Comparison of ENCODE assay signal across 8 cellular contexts in genomic region chr13:80341771-80342271, GRCh38. TPM values are rescaled to one million over a fixed set of nuclear protein-coding genes. Genes with fewer than 3 reads are reported as not detected.
DNase-seq lines count a peak whose midpoint lies in the region; ATAC-seq and TF ChIP-seq lines count a peak whose summit lies in the region.

No MANE protein-coding gene starts in this region.

- intact Hi-C loops in esophagus muscularis mucosa (cut with DNase I), result loop anchor here (1.0 to 10.0 kb wide), 2 partner anchors 21 to 667 kb away; no protein-coding TSS in a partner anchor

- no peak for TF ChIP-seq POLR2A in esophagus muscularis mucosa (IDR thresholded peaks at IDR 0.05; ENCODE audit: low read depth)

- TF ChIP-seq EP300 in esophagus muscularis mucosa (IDR thresholded peaks at IDR 0.05), result no peak

- H3K9me3 ChIP-seq in esophagus muscularis mucosa (no peaks in the 10 kb centered on the region), muscle layer of colon (ENCODE audit: low read length) (no peaks in the 10 kb centered on the region)

- H3K4me3 ChIP-seq in esophagus muscularis mucosa, result peak overlapping the region; percentile 79 to 96 (median 88)
- peak overlapping the region; percentile 72 to 84 for H3K4me3 ChIP-seq in muscle layer of colon (ENCODE audit: low read depth in 1 of 2, low read length in 2 of 2)

- DNase-seq in AML-193 (lab: John Stamatoyannopoulos, UW) (peak; percentile 45 to 48), HCEC 1CT (peak; percentile 44), esophagus muscularis mucosa (ENCODE audit: extremely low spot score) (no peak), T-helper 9 cell (no peak), epidermal melanocyte (ENCODE audit: insufficient read length, low spot score) (no peak)

- H3K27ac ChIP-seq in esophagus muscularis mucosa (replicated peaks in 1 of 4), result peak overlapping the region; percentile 89 to 94 (median 91)
- H3K27ac ChIP-seq in muscle layer of colon (ENCODE audit: low read depth, low read length), result peak overlapping the region; percentile 92

- no peak for TF ChIP-seq CTCF in esophagus muscularis mucosa (IDR thresholded peaks at IDR 0.05)

- ATAC-seq in SK-N-SH treated with all-trans-retinoic acid at 6 μM for 48 hours, result peak; percentile 9
- no peak for ATAC-seq in GM18517 (IDR thresholded peaks at IDR 0.05; ENCODE audit: unreplicated experiment)

- H3K27me3 ChIP-seq in esophagus muscularis mucosa (no peaks in the 10 kb centered on the region), muscle layer of colon (ENCODE audit: control insufficient read depth in 1 of 2, insufficient read depth in 2 of 2, low read length in 2 of 2) (no peaks in the 10 kb centered on the region)

- peak overlapping the region; percentile 66 for H3K9ac ChIP-seq in muscle layer of colon (ENCODE audit: low read length)

- H3K4me1 ChIP-seq in esophagus muscularis mucosa (peaks cover 22 to 34% (median 28%) of the 10 kb centered on the region in 4 donors), muscle layer of colon (ENCODE audit: insufficient read depth, low read length) (peaks cover 7% of the 10 kb centered on the region)

- H3K36me3 ChIP-seq in esophagus muscularis mucosa (peaks cover 5 to 9% (median 7%) of the 10 kb centered on the region in 4 donors), muscle layer of colon (ENCODE audit: insufficient read depth, low read length) (peaks cover 6% of the 10 kb centered on the region)

- WGBS in esophagus muscularis mucosa, result 2% methylated on average over 15 of the region's 16 CpGs

TF ChIP-seq in SK-N-SH treated with all-trans-retinoic acid at 6 μM for 48 hours, 23 proteins besides CTCF, POLR2A, EP300 and RAD21:
- TF ChIP-seq GLIS3 (CRISPR knock-in tag; IDR thresholded peaks at IDR 0.05) (no peak), BACH2 (CRISPR knock-in tag; IDR thresholded peaks at IDR 0.05; ENCODE audit: borderline replicate concordance) (no peak), ZFP30 (CRISPR knock-in tag; IDR thresholded peaks at IDR 0.05) (no peak), PATZ1 (CRISPR knock-in tag; IDR thresholded peaks at IDR 0.05; ENCODE audit: borderline replicate concordance) (no peak), ZNF565 (CRISPR knock-in tag; conservative IDR thresholded peaks at IDR 0.05; ENCODE audit: low read depth) (no peak), ZNF70 (CRISPR knock-in tag; IDR thresholded peaks at IDR 0.05) (no peak)

RNA-seq across cellular contexts. Expression of gene SPRY2, which starts 0.9 kb away (rescaled TPM):
- total RNA-seq in esophagus muscularis mucosa, result 10 to 100 TPM; 44.3 to 46.1 (median 44.7) TPM

Comparison
In these comparisons a context has a peak if more than half of its experiments do, and no peak if none do; other contexts are left out.
1. DNase-seq: peak in AML-193 (2 of 2) and HCEC 1CT (single experiment); none in esophagus muscularis mucosa (single experiment), T-helper 9 cell (single experiment) and epidermal melanocyte (single experiment).